18 cellular contexts compared by ENCODE assay signal in the genomic region with DNA sequence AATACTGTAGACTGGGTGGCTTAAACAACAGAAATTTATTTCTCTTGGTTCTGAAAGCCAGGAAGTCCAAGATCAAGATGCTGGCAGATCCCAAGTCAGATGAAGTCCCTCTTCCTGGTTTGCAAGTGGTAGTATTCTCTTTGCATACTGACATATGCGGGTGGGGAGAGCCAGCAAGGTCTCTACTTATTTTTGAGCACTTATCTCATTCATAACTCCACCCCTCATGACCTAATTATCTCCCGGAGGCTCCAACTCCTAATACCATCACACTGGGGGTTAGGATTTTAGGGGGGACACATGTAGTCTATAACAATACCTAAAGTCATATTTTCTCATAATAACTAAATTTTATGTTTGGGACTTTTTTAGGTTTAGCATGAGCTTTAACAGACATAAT.
A peak's percentile ranks its signal among the peaks of the same experiment; 100 is the strongest.
DNase-seq lines count a peak whose midpoint lies in the region; ATAC-seq and TF ChIP-seq lines count a peak whose summit lies in the region.
"Had no signal": no experiment of that assay in that cellular context is flagged by ENCODE, and none has a peak within 500 bp of the region (broad histone marks: within the 10 kb centered on the region; RNA-seq: fewer than 3 reads in every experiment).

No MANE protein-coding gene starts in this region.

- DNase-seq in heart left ventricle (no peak), right atrium auricular region (ENCODE audit: low spot score) (no peak), Karpas-422 (no peak), right cardiac atrium (no peak), NCI-H2196 treated with DMSO at 0.1 percent for 48 hours (lab: John Stamatoyannopoulos, UW; ENCODE audit: unreplicated experiment) (no peak)
- DNase-seq: Calu3; CD4-positive, alpha-beta memory T cell; DMS153; GOT3; HCEC 1CT; NCI-H1105; NCI-H2081; NCI-H2171; NCI-H526; SHP77 had no signal

- H3K36me3 ChIP-seq in heart left ventricle: no peaks in the 10 kb centered on the region
- H3K36me3 ChIP-seq in right atrium auricular region: no peaks in the 10 kb centered on the region
- H3K36me3 ChIP-seq in Karpas-422 (ENCODE audit: insufficient read depth, low read length): peaks cover 25% of the 10 kb centered on the region; the same call in 1 of the 2 replicates

- H3K79me2 ChIP-seq in Karpas-422 (ENCODE audit: low read length): no peaks in the 10 kb centered on the region

- H2AFZ ChIP-seq in Karpas-422 (ENCODE audit: low read length): no peak overlapping the region

- TF ChIP-seq CTCF in heart left ventricle (IDR thresholded peaks at IDR 0.05) (no peak), right atrium auricular region (IDR thresholded peaks at IDR 0.05) (no peak)

- H3K27me3 ChIP-seq in heart left ventricle: no peaks in the 10 kb centered on the region
- no peaks in the 10 kb centered on the region for H3K27me3 ChIP-seq in right atrium auricular region
- H3K27me3 ChIP-seq in Karpas-422 (ENCODE audit: low read length): no peaks in the 10 kb centered on the region
- H3K27me3 ChIP-seq in right cardiac atrium (ENCODE audit: control insufficient read depth, insufficient read depth): no peaks in the 10 kb centered on the region

- peak in 3 of 4 donors; percentile 38 to 84 (median 61) for ATAC-seq in heart left ventricle
- ATAC-seq in right cardiac atrium: peak; percentile 45 to 55
- ATAC-seq in HG03571 (IDR thresholded peaks at IDR 0.05; ENCODE audit: unreplicated experiment): no peak
- ATAC-seq in GM21576 (IDR thresholded peaks at IDR 0.05; ENCODE audit: unreplicated experiment): no peak

- H3K9me2 ChIP-seq in Karpas-422 (replicated peaks; ENCODE audit: insufficient read depth, low read length): no peaks in the 10 kb centered on the region

- H3K9me3 ChIP-seq in heart left ventricle (no peaks in the 10 kb centered on the region), right atrium auricular region (no peaks in the 10 kb centered on the region), Karpas-422 (ENCODE audit: low read length) (no peaks in the 10 kb centered on the region), right cardiac atrium (ENCODE audit: control insufficient read depth, low read length) (no peaks in the 10 kb centered on the region)

- peaks cover 0 to 20% (median 0%) of the 10 kb centered on the region in 12 donors for H3K4me1 ChIP-seq in heart left ventricle
- no peaks in the 10 kb centered on the region for H3K4me1 ChIP-seq in right atrium auricular region
- H3K4me1 ChIP-seq in Karpas-422 (ENCODE audit: low read length): peaks cover 21% of the 10 kb centered on the region
- H3K4me1 ChIP-seq in right cardiac atrium (ENCODE audit: control insufficient read depth, insufficient read depth, low read length): peaks cover 2% of the 10 kb centered on the region

- intact Hi-C loops in heart left ventricle (cut with DNase I): no loop called here
- intact Hi-C loops in right cardiac atrium (cut with DNase I): no loop called here

- 14 to 28% (median 21%) methylated on average over 2 of the region's 2 CpGs for WGBS in heart left ventricle, 4 donors
- 32% methylated on average over 2 of the region's 2 CpGs for WGBS in right cardiac atrium

- no peak for TF ChIP-seq POLR2A in heart left ventricle (IDR thresholded peaks at IDR 0.05)

- H3K4me3 ChIP-seq in heart left ventricle: no peak overlapping the region
- no peak overlapping the region for H3K4me3 ChIP-seq in right atrium auricular region
- no peak overlapping the region for H3K4me3 ChIP-seq in Karpas-422 (ENCODE audit: low read length)
- no peak overlapping the region for H3K4me3 ChIP-seq in right cardiac atrium (ENCODE audit: low read length)

- H3K27ac ChIP-seq in heart left ventricle: peak overlapping the region in 1 of 12 donors; percentile 41
- H3K27ac ChIP-seq in right atrium auricular region: peak overlapping the region in 1 of 2 donors; percentile 54
- H3K27ac ChIP-seq in Karpas-422 (ENCODE audit: low read length): peak overlapping the region; percentile 23
- no peak overlapping the region for H3K27ac ChIP-seq in right cardiac atrium (ENCODE audit: low read length)
- H3K27ac ChIP-seq: KMS-11 had no signal

- no peak overlapping the region for H3K9ac ChIP-seq in Karpas-422 (ENCODE audit: low read length)
- H3K9ac ChIP-seq: KMS-11 had no signal

- no peak overlapping the region for H3K4me2 ChIP-seq in Karpas-422 (ENCODE audit: low read depth, low read length, poor library complexity, severe bottlenecking)
- H3K4me2 ChIP-seq: KMS-11 had no signal

- no peaks in the 10 kb centered on the region for H4K20me1 ChIP-seq in Karpas-422 (ENCODE audit: insufficient read depth, low read depth, low read length)

Comparison
In these comparisons a context has a peak if more than half of its experiments do, and no peak if none do; other contexts are left out.
1. ATAC-seq: peak in heart left ventricle (3 of 4) and right cardiac atrium (2 of 2); none in HG03571 (single experiment) and GM21576 (single experiment).